In genomic region chr9:92711844-92712243, GRCh38 we compare ENCODE assay signal across 15 cellular contexts. TPM values are rescaled to one million over a fixed set of nuclear protein-coding genes. Genes with fewer than 3 reads are reported as not detected.
DNase-seq lines count a peak whose midpoint lies in the region; ATAC-seq and TF ChIP-seq lines count a peak whose summit lies in the region.
"Had no signal": no experiment of that assay in that cellular context is flagged by ENCODE, and none has a peak within 500 bp of the region (broad histone marks: within the 10 kb centered on the region; RNA-seq: fewer than 3 reads in every experiment).

No MANE protein-coding gene starts in this region.

- no peak overlapping the region for H2AFZ ChIP-seq in GM23338

- intact Hi-C loops in psoas muscle (cut with DNase I), result no loop called here

- ATAC-seq in HG03139 (IDR thresholded peaks at IDR 0.05; ENCODE audit: unreplicated experiment), result peak; percentile 46
- ATAC-seq in psoas muscle, result no peak
- no peak for ATAC-seq in HG03378 (IDR thresholded peaks at IDR 0.05; ENCODE audit: unreplicated experiment)
- no peak for ATAC-seq in GM23338

- H3K36me3 ChIP-seq in psoas muscle (ENCODE audit: insufficient read depth in 1 of 2, low read depth in 1 of 2) (peaks cover 2 to 75% of the 10 kb centered on the region in 2 donors), GM23338 (ENCODE audit: insufficient read depth) (peaks cover 20% of the 10 kb centered on the region; the same call in 1 of the 2 replicates)

- 0 out of 2 replicates have a peak, but pooled peaks cover 3% of the 10 kb centered on the region for H3K79me2 ChIP-seq in GM23338 (replicated peaks; ENCODE audit: insufficient read depth)

- no peaks in the 10 kb centered on the region for H3K9me3 ChIP-seq in psoas muscle
- H3K9me3 ChIP-seq: right atrium auricular region, tibial artery had no signal

- H3F3A ChIP-seq in GM23338 (replicated peaks; ENCODE audit: low read depth), result no peaks in the 10 kb centered on the region

- H3K27ac Mint-ChIP-seq in activated T-cell treated with anti-CD3 and anti-CD28 coated beads, Interleukin-2, amount 50 U/mL, for 24 hours, result peak overlapping the region; percentile 88
- H3K27ac Mint-ChIP-seq in activated naive CD4-positive, alpha-beta T cell treated with anti-CD3 and anti-CD28 coated beads, Interleukin-2, amount 50 U/mL, for 24 hours, result peak overlapping the region; percentile 7
- no peak overlapping the region for H3K27ac Mint-ChIP-seq in GM23338
- H3K27ac Mint-ChIP-seq: mesothelial cell of epicardium had no signal

- H3K27me3 ChIP-seq in psoas muscle (ENCODE audit: insufficient read depth in 3 of 3, low read length in 2 of 3), result no peaks in the 10 kb centered on the region
- no peaks in the 10 kb centered on the region for H3K27me3 ChIP-seq in GM23338 (ENCODE audit: insufficient read depth)
- H3K27me3 ChIP-seq: right atrium auricular region, tibial artery had no signal

- H4K20me1 ChIP-seq in GM23338 (replicated peaks; ENCODE audit: insufficient read depth), result no peaks in the 10 kb centered on the region; the same call in 1 of the 2 replicates

- DNase-seq in activated T-cell treated with anti-CD3 and anti-CD28 coated beads, Interleukin-2, amount 50 U/mL, for 24 hours, result no peak
- no peak for DNase-seq in activated T-cell treated with anti-CD3 and anti-CD28 coated beads for 4 hours
- no peak for DNase-seq in psoas muscle
- DNase-seq in GM23338 (ENCODE audit: low spot score), result no peak
- DNase-seq: NCI-H510A, Right ventricle myocardium superior, tibial artery, WERI-Rb-1 had no signal

- no peak overlapping the region for H3K4me2 ChIP-seq in GM23338

- H3K9me2 ChIP-seq in GM23338 (ENCODE audit: insufficient read depth), result no peaks in the 10 kb centered on the region

- H3K4me1 ChIP-seq in psoas muscle (no peaks in the 10 kb centered on the region), GM23338 (ENCODE audit: insufficient read depth) (no peaks in the 10 kb centered on the region)
- H3K4me1 ChIP-seq: tibial artery had no signal

- H3K36me3 Mint-ChIP-seq in activated T-cell treated with anti-CD3 and anti-CD28 coated beads, Interleukin-2, amount 50 U/mL, for 24 hours (ENCODE audit: low read depth), result peaks cover 71% of the 10 kb centered on the region
- peaks cover 12% of the 10 kb centered on the region for H3K36me3 Mint-ChIP-seq in activated naive CD4-positive, alpha-beta T cell treated with anti-CD3 and anti-CD28 coated beads, Interleukin-2, amount 50 U/mL, for 24 hours
- H3K36me3 Mint-ChIP-seq in GM23338 (ENCODE audit: low read depth), result peaks cover 37% of the 10 kb centered on the region

- H3K27ac ChIP-seq in skin epidermis (peak overlapping the region in 17 of 21 experiments; percentile 5 to 88 (median 43)), psoas muscle (no peak overlapping the region), GM23338 (ENCODE audit: low read depth) (no peak overlapping the region)
- H3K27ac ChIP-seq: coronary artery, right atrium auricular region, tibial artery, WERI-Rb-1 had no signal

- no peaks in the 10 kb centered on the region for H3K9me3 Mint-ChIP-seq in activated T-cell treated with anti-CD3 and anti-CD28 coated beads, Interleukin-2, amount 50 U/mL, for 24 hours
- H3K9me3 Mint-ChIP-seq in activated naive CD4-positive, alpha-beta T cell treated with anti-CD3 and anti-CD28 coated beads, Interleukin-2, amount 50 U/mL, for 24 hours, result no peaks in the 10 kb centered on the region
- no peaks in the 10 kb centered on the region for H3K9me3 Mint-ChIP-seq in GM23338
- H3K9me3 Mint-ChIP-seq: mesothelial cell of epicardium had no signal

- 70 to 81% (median 75%) methylated on average over 6 of the region's 6 CpGs for WGBS in psoas muscle, 3 donors

- H3K4me1 Mint-ChIP-seq in activated T-cell treated with anti-CD3 and anti-CD28 coated beads, Interleukin-2, amount 50 U/mL, for 24 hours (ENCODE audit: low read depth), result peaks cover 28% of the 10 kb centered on the region
- peaks cover 26% of the 10 kb centered on the region for H3K4me1 Mint-ChIP-seq in activated naive CD4-positive, alpha-beta T cell treated with anti-CD3 and anti-CD28 coated beads, Interleukin-2, amount 50 U/mL, for 24 hours
- no peaks in the 10 kb centered on the region; the same call in 2 of the 3 replicates for H3K4me1 Mint-ChIP-seq in GM23338
- H3K4me1 Mint-ChIP-seq: mesothelial cell of epicardium had no signal

- H3K4me3 ChIP-seq in skin epidermis (no peak overlapping the region), psoas muscle (no peak overlapping the region), GM23338 (no peak overlapping the region)
- H3K4me3 ChIP-seq: coronary artery, right atrium auricular region, tibial artery had no signal

- TF ChIP-seq CTCF in psoas muscle (IDR thresholded peaks at IDR 0.05) (no peak), GM23338 (conservative IDR thresholded peaks at IDR 0.05; ENCODE audit: low read depth in 2 of 2) (no peak)

- peak overlapping the region; percentile 12 for H3K4me3 Mint-ChIP-seq in activated T-cell treated with anti-CD3 and anti-CD28 coated beads, Interleukin-2, amount 50 U/mL, for 24 hours
- peak overlapping the region; percentile 66 for H3K4me3 Mint-ChIP-seq in activated naive CD4-positive, alpha-beta T cell treated with anti-CD3 and anti-CD28 coated beads, Interleukin-2, amount 50 U/mL, for 24 hours
- no peak overlapping the region for H3K4me3 Mint-ChIP-seq in GM23338
- H3K4me3 Mint-ChIP-seq: mesothelial cell of epicardium had no signal

- no peaks in the 10 kb centered on the region for H3K27me3 Mint-ChIP-seq in activated T-cell treated with anti-CD3 and anti-CD28 coated beads, Interleukin-2, amount 50 U/mL, for 24 hours
- H3K27me3 Mint-ChIP-seq in activated naive CD4-positive, alpha-beta T cell treated with anti-CD3 and anti-CD28 coated beads, Interleukin-2, amount 50 U/mL, for 24 hours, result no peaks in the 10 kb centered on the region
- H3K27me3 Mint-ChIP-seq in GM23338 (ENCODE audit: insufficient read depth, low read depth, poor library complexity), result peaks cover 4% of the 10 kb centered on the region

TF ChIP-seq in GM23338, 12 proteins besides CTCF, POLR2A, EP300 and RAD21 (continues in another document):
- TF ChIP-seq ZNF331 (CRISPR knock-in tag; IDR thresholded peaks at IDR 0.05; ENCODE audit: low read depth) (no peak), ETS1 (IDR thresholded peaks at IDR 0.05) (no peak), STAT1 (IDR thresholded peaks at IDR 0.05; ENCODE audit: unreplicated experiment) (no peak), CREB1 (CRISPR knock-in tag; IDR thresholded peaks at IDR 0.05; ENCODE audit: low read depth) (no peak)
- TF ChIP-seq, protein P1, sequence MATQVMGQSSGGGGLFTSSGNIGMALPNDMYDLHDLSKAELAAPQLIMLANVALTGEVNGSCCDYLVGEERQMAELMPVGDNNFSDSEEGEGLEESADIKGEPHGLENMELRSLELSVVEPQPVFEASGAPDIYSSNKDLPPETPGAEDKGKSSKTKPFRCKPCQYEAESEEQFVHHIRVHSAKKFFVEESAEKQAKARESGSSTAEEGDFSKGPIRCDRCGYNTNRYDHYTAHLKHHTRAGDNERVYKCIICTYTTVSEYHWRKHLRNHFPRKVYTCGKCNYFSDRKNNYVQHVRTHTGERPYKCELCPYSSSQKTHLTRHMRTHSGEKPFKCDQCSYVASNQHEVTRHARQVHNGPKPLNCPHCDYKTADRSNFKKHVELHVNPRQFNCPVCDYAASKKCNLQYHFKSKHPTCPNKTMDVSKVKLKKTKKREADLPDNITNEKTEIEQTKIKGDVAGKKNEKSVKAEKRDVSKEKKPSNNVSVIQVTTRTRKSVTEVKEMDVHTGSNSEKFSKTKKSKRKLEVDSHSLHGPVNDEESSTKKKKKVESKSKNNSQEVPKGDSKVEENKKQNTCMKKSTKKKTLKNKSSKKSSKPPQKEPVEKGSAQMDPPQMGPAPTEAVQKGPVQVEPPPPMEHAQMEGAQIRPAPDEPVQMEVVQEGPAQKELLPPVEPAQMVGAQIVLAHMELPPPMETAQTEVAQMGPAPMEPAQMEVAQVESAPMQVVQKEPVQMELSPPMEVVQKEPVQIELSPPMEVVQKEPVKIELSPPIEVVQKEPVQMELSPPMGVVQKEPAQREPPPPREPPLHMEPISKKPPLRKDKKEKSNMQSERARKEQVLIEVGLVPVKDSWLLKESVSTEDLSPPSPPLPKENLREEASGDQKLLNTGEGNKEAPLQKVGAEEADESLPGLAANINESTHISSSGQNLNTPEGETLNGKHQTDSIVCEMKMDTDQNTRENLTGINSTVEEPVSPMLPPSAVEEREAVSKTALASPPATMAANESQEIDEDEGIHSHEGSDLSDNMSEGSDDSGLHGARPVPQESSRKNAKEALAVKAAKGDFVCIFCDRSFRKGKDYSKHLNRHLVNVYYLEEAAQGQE (IDR thresholded peaks at IDR 0.05; ENCODE audit: unreplicated experiment), result no peak

RNA-seq across cellular contexts. Expression of gene IPPK, which starts 41.9 kb away (rescaled TPM):
- total RNA-seq in psoas muscle, result 1 to 10 TPM; 3.9 to 9.9 (median 8.0) TPM
- polyA plus RNA-seq in psoas muscle (10 to 100 TPM in 1 of 3 donors, 1 to 10 TPM in 2; 4.9 to 10.5 (median 9.9) TPM), GM23338 (2016; fragmentation: Nextera tagmentation; extraction: Ambion mirVana) (6.0 and 6.5 TPM in 2 replicates)
- 11.8 and 17.5 TPM in 2 replicates for total RNA-seq in GM23338 (2014; rRNA removed; shearing (Covaris generic))

RNA-seq across cellular contexts. Expression of gene BICD2, which starts 52.8 kb away (rescaled TPM):
- total RNA-seq in psoas muscle, result 10 to 100 TPM; 21.6 to 32.1 (median 26.0) TPM
- 10 to 100 TPM; 22.4 to 44.4 (median 43.6) TPM for polyA plus RNA-seq in psoas muscle
- total RNA-seq in GM23338 (2014; rRNA removed; shearing (Covaris generic)), result 34.3 and 38.1 TPM in 2 replicates
- polyA plus RNA-seq in GM23338 (2016; fragmentation: Nextera tagmentation; extraction: Ambion mirVana), result 8.7 and 9.6 TPM in 2 replicates

Comparison
In these comparisons a context has a peak if more than half of its experiments do, and no peak if none do; other contexts are left out.
1. H3K27ac ChIP-seq: peak in skin epidermis (17 of 21); none in psoas muscle (single experiment) and GM23338 (single experiment).